Comparison of ENCODE assay signal across 13 cellular contexts in genomic region chr5:58887721-58888409, GRCh38.
DNase-seq lines count a peak whose midpoint lies in the region; ATAC-seq, FAIRE-seq and TF ChIP-seq lines count a peak whose summit lies in the region.
"Had no signal": no experiment of that assay in that cellular context is flagged by ENCODE, and none has a peak within 500 bp of the region (broad histone marks: within the 10 kb centered on the region; RNA-seq: fewer than 3 reads in every experiment).

No MANE protein-coding gene starts in this region.

- TF ChIP-seq CTCF in kidney (IDR thresholded peaks at IDR 0.05; ENCODE audit: borderline replicate concordance, extremely low read depth, insufficient read depth), result no peak
- TF ChIP-seq CTCF in tibial artery (IDR thresholded peaks at IDR 0.05), result no peak
- TF ChIP-seq CTCF in GM13977 (IDR thresholded peaks at IDR 0.05; ENCODE audit: extremely low read depth, insufficient read depth, missing control alignments), result no peak

- H3K27ac Mint-ChIP-seq in activated T-cell treated with anti-CD3 and anti-CD28 coated beads, Interleukin-2, amount 50 U/mL, for 72 hours, result peak overlapping the region; percentile 80
- peak overlapping the region; percentile 78 for H3K27ac Mint-ChIP-seq in activated T-helper 1 cell treated with anti-CD3 and anti-CD28 coated beads, Interleukin-12 subunit alpha, Interleukin-12 subunit beta, Interleukin-2, Interleukin-4 antibody, amounts not matched to agents 30 ng/mL and 10 ng/mL and 1 ng/mL, durations not matched to agents 14 hours and 24 hours and 36 hours

- no peak overlapping the region for H3K9ac ChIP-seq in kidney (ENCODE audit: low read length in 2 of 2)

- no peaks in the 10 kb centered on the region for H3K9me3 Mint-ChIP-seq in activated T-cell treated with anti-CD3 and anti-CD28 coated beads, Interleukin-2, amount 50 U/mL, for 72 hours
- no peaks in the 10 kb centered on the region for H3K9me3 Mint-ChIP-seq in activated T-helper 1 cell treated with anti-CD3 and anti-CD28 coated beads, Interleukin-12 subunit alpha, Interleukin-12 subunit beta, Interleukin-2, Interleukin-4 antibody, amounts not matched to agents 30 ng/mL and 10 ng/mL and 1 ng/mL, durations not matched to agents 14 hours and 24 hours and 36 hours

- H3K27me3 ChIP-seq in tibial artery, result no peaks in the 10 kb centered on the region
- H3K27me3 ChIP-seq: Peyer's patch had no signal

- peaks cover 0 to 11% of the 10 kb centered on the region in 2 donors for H3K4me1 ChIP-seq in kidney (ENCODE audit: control insufficient read depth in 1 of 2, insufficient read depth in 1 of 2, low read depth in 1 of 2, low read length in 2 of 2)
- H3K4me1 ChIP-seq in tibial artery, result peaks cover 0 to 66% (median 19%) of the 10 kb centered on the region in 4 donors
- H3K4me1 ChIP-seq: Peyer's patch had no signal

- ATAC-seq in activated T-cell treated with anti-CD3 and anti-CD28 coated beads, Interleukin-2, amount 50 U/mL, for 72 hours (replicated peaks in 1 of 2), result peak in 1 of 2 donors; percentile 23
- ATAC-seq in HG02763 (IDR thresholded peaks at IDR 0.05; ENCODE audit: unreplicated experiment) (no peak), HG02870 (IDR thresholded peaks at IDR 0.05; ENCODE audit: unreplicated experiment) (no peak)

- no peaks in the 10 kb centered on the region for H3K36me3 Mint-ChIP-seq in activated T-cell treated with anti-CD3 and anti-CD28 coated beads, Interleukin-2, amount 50 U/mL, for 72 hours (ENCODE audit: insufficient read depth in 2 of 2)
- H3K36me3 Mint-ChIP-seq in activated T-helper 1 cell treated with anti-CD3 and anti-CD28 coated beads, Interleukin-12 subunit alpha, Interleukin-12 subunit beta, Interleukin-2, Interleukin-4 antibody, amounts not matched to agents 30 ng/mL and 10 ng/mL and 1 ng/mL, durations not matched to agents 14 hours and 24 hours and 36 hours (ENCODE audit: low read depth), result no peaks in the 10 kb centered on the region
- H3K36me3 Mint-ChIP-seq: brain had no signal

- H3K9me3 ChIP-seq in kidney (ENCODE audit: control insufficient read depth in 1 of 2, low read length in 2 of 2), result no peaks in the 10 kb centered on the region
- no peaks in the 10 kb centered on the region for H3K9me3 ChIP-seq in tibial artery
- H3K9me3 ChIP-seq: Peyer's patch had no signal

- no peak overlapping the region for H3K27ac ChIP-seq in kidney (ENCODE audit: low read depth in 2 of 2, low read length in 2 of 2)
- H3K27ac ChIP-seq in tibial artery, result peak overlapping the region; percentile 56 to 80

- peak overlapping the region; percentile 23 to 54 for H3K4me3 Mint-ChIP-seq in activated T-cell treated with anti-CD3 and anti-CD28 coated beads, Interleukin-2, amount 50 U/mL, for 72 hours
- peak overlapping the region; percentile 45 for H3K4me3 Mint-ChIP-seq in activated T-helper 1 cell treated with anti-CD3 and anti-CD28 coated beads, Interleukin-12 subunit alpha, Interleukin-12 subunit beta, Interleukin-2, Interleukin-4 antibody, amounts not matched to agents 30 ng/mL and 10 ng/mL and 1 ng/mL, durations not matched to agents 14 hours and 24 hours and 36 hours
- H3K4me3 Mint-ChIP-seq: brain had no signal

- peaks cover 55% of the 10 kb centered on the region for H3K4me1 Mint-ChIP-seq in activated T-cell treated with anti-CD3 and anti-CD28 coated beads, Interleukin-2, amount 50 U/mL, for 72 hours (ENCODE audit: low read depth)
- peaks cover 42% of the 10 kb centered on the region for H3K4me1 Mint-ChIP-seq in activated T-helper 1 cell treated with anti-CD3 and anti-CD28 coated beads, Interleukin-12 subunit alpha, Interleukin-12 subunit beta, Interleukin-2, Interleukin-4 antibody, amounts not matched to agents 30 ng/mL and 10 ng/mL and 1 ng/mL, durations not matched to agents 14 hours and 24 hours and 36 hours (ENCODE audit: low read depth)

- peaks cover 5% of the 10 kb centered on the region for H3K27me3 Mint-ChIP-seq in activated T-cell treated with anti-CD3 and anti-CD28 coated beads, Interleukin-2, amount 50 U/mL, for 72 hours (ENCODE audit: low read depth)
- peaks cover 8% of the 10 kb centered on the region for H3K27me3 Mint-ChIP-seq in activated T-helper 1 cell treated with anti-CD3 and anti-CD28 coated beads, Interleukin-12 subunit alpha, Interleukin-12 subunit beta, Interleukin-2, Interleukin-4 antibody, amounts not matched to agents 30 ng/mL and 10 ng/mL and 1 ng/mL, durations not matched to agents 14 hours and 24 hours and 36 hours (ENCODE audit: insufficient read depth)
- H3K27me3 Mint-ChIP-seq: brain had no signal

- intact Hi-C loops in activated T-helper 1 cell treated with anti-CD3 and anti-CD28 coated beads, Interleukin-12 subunit alpha, Interleukin-12 subunit beta, Interleukin-2, Interleukin-4 antibody, amounts not matched to agents 30 ng/mL and 10 ng/mL and 1 ng/mL, durations not matched to agents 14 hours and 24 hours and 36 hours (cut with micrococcal nuclease), result loop anchor here (1.0 to 10.0 kb wide), 8 partner anchors 78 to 917 kb away; no protein-coding TSS in a partner anchor
- intact Hi-C loops in kidney (cut with DNase I), result loop anchor here (10.0 kb wide), 1 partner anchor 117 kb away; no protein-coding TSS in a partner anchor
- intact Hi-C loops in tibial artery (cut with DNase I; ENCODE audit: low total_unique reads), result loop anchor here (5.0 kb wide), 1 partner anchor 289 kb away; no protein-coding TSS in a partner anchor

- DNase-seq in activated T-cell treated with anti-CD3 and anti-CD28 coated beads, Interleukin-2, amount 50 U/mL, for 72 hours, result peak; percentile 4 to 23
- no peak for DNase-seq in activated T-cell treated with anti-CD3 and anti-CD28 coated beads, Interleukin-2, amount 50 U/mL, for 1 hour
- DNase-seq in activated T-helper 1 cell treated with anti-CD3 and anti-CD28 coated beads, Interleukin-12 subunit alpha, Interleukin-12 subunit beta, Interleukin-2, Interleukin-4 antibody, amounts not matched to agents 30 ng/mL and 10 ng/mL and 1 ng/mL, durations not matched to agents 14 hours and 24 hours and 36 hours (ENCODE audit: low spot score), result no peak
- DNase-seq in kidney (peak; percentile 86), tibial artery (peak; percentile 65 to 89), GM13977 (ENCODE audit: low spot score) (no peak)
- DNase-seq: activated CD4-positive, alpha-beta T cell treated with anti-CD3 and anti-CD28 coated beads for 4 hours; NCI-H187 treated with DMSO at 0.1 percent for 48 hours; Peyer's patch had no signal

- H3K36me3 ChIP-seq in kidney (ENCODE audit: control insufficient read depth in 1 of 2, insufficient read depth in 2 of 2, low read length in 2 of 2) (no peaks in the 10 kb centered on the region), tibial artery (no peaks in the 10 kb centered on the region)
- H3K36me3 ChIP-seq: Peyer's patch had no signal

- no peak for FAIRE-seq in kidney (lab: Jason Lieb, UNC)

- H3K4me3 ChIP-seq in kidney (ENCODE audit: low read length in 2 of 2) (no peak overlapping the region), tibial artery (no peak overlapping the region)
- H3K4me3 ChIP-seq: Peyer's patch, skin epidermis had no signal

- in situ Hi-C loops in GM13977 (cut with MboI; ENCODE audit: low pct_unique_long_range_greater_than_20kb, low sequenced_read_pairs, unreplicated experiment), result loop anchor here (25.0 kb wide), 2 partner anchors 124 to 274 kb away; no protein-coding TSS in a partner anchor

Comparison
In these comparisons a context has a peak if more than half of its experiments do, and no peak if none do; other contexts are left out.
1. DNase-seq: peak in activated T-cell treated with anti-CD3 and anti-CD28 coated beads, Interleukin-2, amount 50 U/mL, for 72 hours (2 of 2), kidney (single experiment) and tibial artery (2 of 2); none in activated T-cell treated with anti-CD3 and anti-CD28 coated beads, Interleukin-2, amount 50 U/mL, for 1 hour (single experiment), activated T-helper 1 cell treated with anti-CD3 and anti-CD28 coated beads, Interleukin-12 subunit alpha, Interleukin-12 subunit beta, Interleukin-2, Interleukin-4 antibody, amounts not matched to agents 30 ng/mL and 10 ng/mL and 1 ng/mL, durations not matched to agents 14 hours and 24 hours and 36 hours (single experiment) and GM13977 (single experiment).
2. H3K27ac ChIP-seq: peak in tibial artery (2 of 2); none in kidney (0 of 2).